In genomic region chr4:37685211-37685725, GRCh38 we compare ENCODE assay signal across 8 cellular contexts. TPM values are rescaled to one million over a fixed set of nuclear protein-coding genes. Genes with fewer than 3 reads are reported as not detected.
DNase-seq lines count a peak whose midpoint lies in the region; TF ChIP-seq lines count a peak whose summit lies in the region.

No MANE protein-coding gene starts in this region.

- no peak for TF ChIP-seq RAD21 in neural cell (conservative IDR thresholded peaks at IDR 0.05)

- no peak overlapping the region for H3K27ac ChIP-seq in neural cell (ENCODE audit: low read length)

- no peaks in the 10 kb centered on the region for H3K9me3 ChIP-seq in BE2C
- H3K9me3 ChIP-seq in neural cell (ENCODE audit: low read length) = no peaks in the 10 kb centered on the region

- H3K79me2 ChIP-seq in neural cell (replicated peaks; ENCODE audit: insufficient read depth, low read length) = no peaks in the 10 kb centered on the region

- no peaks in the 10 kb centered on the region for H3F3A ChIP-seq in neural cell (ENCODE audit: insufficient read depth, low read length, poor library complexity, severe bottlenecking)

- H3K9ac ChIP-seq in neural cell (ENCODE audit: low read length) = peak overlapping the region; percentile 64

- H3K4me3 ChIP-seq in BE2C (ENCODE audit: low read depth, low read length) = peak overlapping the region; percentile 74
- peak overlapping the region; percentile 76 for H3K4me3 ChIP-seq in HFF-Myc (replicated peaks; ENCODE audit: low read depth, low read length)
- H3K4me3 ChIP-seq in WI38 (ENCODE audit: low read depth, low read length) = peak overlapping the region; percentile 62
- H3K4me3 ChIP-seq in epithelial cell of esophagus (ENCODE audit: low read length) = peak overlapping the region; percentile 67
- peak overlapping the region; percentile 98 for H3K4me3 ChIP-seq in neural cell (ENCODE audit: low read length)

- H3K36me3 ChIP-seq in BE2C (no peaks in the 10 kb centered on the region), neural cell (ENCODE audit: insufficient read depth, low read length) (no peaks in the 10 kb centered on the region)

- peak overlapping the region; percentile 69 for H2AFZ ChIP-seq in neural cell (ENCODE audit: low read depth, low read length)

- no peaks in the 10 kb centered on the region for H3K4me1 ChIP-seq in BE2C

- H4K20me1 ChIP-seq in neural cell (ENCODE audit: insufficient read depth) = no peaks in the 10 kb centered on the region

- H3K27me3 ChIP-seq in BE2C (no peaks in the 10 kb centered on the region), neural cell (ENCODE audit: insufficient read depth, low read depth, low read length) (peaks cover 4% of the 10 kb centered on the region)

- no peaks in the 10 kb centered on the region for H3K9me2 ChIP-seq in neural cell (ENCODE audit: insufficient read depth, low read length)

- no peak for TF ChIP-seq CTCF in BE2C (IDR thresholded peaks at IDR 0.05; ENCODE audit: low read depth, low read length)
- TF ChIP-seq CTCF in HFF-Myc (IDR thresholded peaks at IDR 0.05; ENCODE audit: low read depth, low read length, missing control alignments) = no peak
- TF ChIP-seq CTCF in WI38 (IDR thresholded peaks at IDR 0.05; ENCODE audit: low read depth, low read length) = no peak
- no peak for TF ChIP-seq CTCF in epithelial cell of esophagus (IDR thresholded peaks at IDR 0.05; ENCODE audit: insufficient read depth, low read depth, low read length, missing control alignments)
- no peak for TF ChIP-seq CTCF in neural cell (IDR thresholded peaks at IDR 0.05; ENCODE audit: poor library complexity, severe bottlenecking)

- DNase-seq in BE2C (no peak), HFF-Myc (ENCODE audit: extremely low read depth, low read depth) (peak; percentile 27), epithelial cell of esophagus (ENCODE audit: low read depth) (peak; percentile 26), cerebellar nuclear complex (lab: John Stamatoyannopoulos, UW) (no peak), anterior cingulate cortex (lab: John Stamatoyannopoulos, UW) (no peak), HK-2 (ENCODE audit: unreplicated experiment) (no peak)

- H3K4me2 ChIP-seq in neural cell (ENCODE audit: low read length) = peak overlapping the region; percentile 96

- TF ChIP-seq EP300 in neural cell (conservative IDR thresholded peaks at IDR 0.05; ENCODE audit: poor library complexity, severe bottlenecking) = no peak

TF ChIP-seq in neural cell, 6 proteins besides CTCF, POLR2A, EP300 and RAD21:
- TF ChIP-seq SMC3 (conservative IDR thresholded peaks at IDR 0.05; ENCODE audit: poor library complexity) = no peak
- no peak for TF ChIP-seq REST (IDR thresholded peaks at IDR 0.05; ENCODE audit: borderline replicate concordance)

RNA-seq across cellular contexts. Expression of gene RELL1, which starts 0.9 kb away (rescaled TPM):
- polyA plus RNA-seq in BE2C (2012; ENCODE audit: insufficient read depth, insufficient read length, low read depth) = 1.9 TPM
- polyA plus RNA-seq in neural cell = 0.47 and 1.7 TPM in 2 replicates
- 2.9 TPM in 2 replicates for polyA minus RNA-seq in neural cell

Comparison
In these comparisons a context has a peak if more than half of its experiments do, and no peak if none do; other contexts are left out.
1. DNase-seq: peak in HFF-Myc (single experiment) and epithelial cell of esophagus (single experiment); none in BE2C (single experiment), cerebellar nuclear complex (0 of 2), anterior cingulate cortex (0 of 58) and HK-2 (single experiment).
2. Peak in every context shown above with its lines, with median percentiles within 50 percentile points of each other: H3K4me3 ChIP-seq.